ENCODE assay signal across 8 cellular contexts in genomic region chrX:19839770-19840254, GRCh38. TPM values are rescaled to one million over a fixed set of nuclear protein-coding genes. Genes with fewer than 3 reads are reported as not detected.
DNase-seq lines count a peak whose midpoint lies in the region; ATAC-seq and TF ChIP-seq lines count a peak whose summit lies in the region.
"Had no signal": no experiment of that assay in that cellular context is flagged by ENCODE, and none has a peak within 500 bp of the region (broad histone marks: within the 10 kb centered on the region; RNA-seq: fewer than 3 reads in every experiment).

No MANE protein-coding gene starts in this region.

- peak; percentile 45 for ATAC-seq in GM18511 (IDR thresholded peaks at IDR 0.05; ENCODE audit: unreplicated experiment)
- ATAC-seq in T-cell (replicated peaks in 1 of 4) = peak; percentile 72 to 80 (median 76)
- ATAC-seq in naive B cell (ENCODE audit: low read depth in 2 of 2) = peak; percentile 39 to 60
- ATAC-seq in right lobe of liver = no peak

- intact Hi-C loops in right lobe of liver (cut with DNase I) = no loop called here

- H3K9ac ChIP-seq in Karpas-422 (ENCODE audit: low read length) = peak overlapping the region; percentile 53

- peaks cover 11% of the 10 kb centered on the region for H3K36me3 Mint-ChIP-seq in T-cell
- peaks cover 0 to 7% of the 10 kb centered on the region in 2 donors for H3K36me3 Mint-ChIP-seq in naive B cell

- peak overlapping the region; percentile 77 for H3K4me2 ChIP-seq in Karpas-422 (ENCODE audit: low read depth, low read length, poor library complexity, severe bottlenecking)

- WGBS in right lobe of liver (ENCODE audit: insufficient coverage, low coverage, low lambda C conversion rate, missing lambda C conversion rate) = 39% methylated on average over 2 of the region's 2 CpGs

- H3K9me3 ChIP-seq in Karpas-422 (ENCODE audit: low read length) (no peaks in the 10 kb centered on the region), right lobe of liver (no peaks in the 10 kb centered on the region)

- TF ChIP-seq CTCF in right lobe of liver (IDR thresholded peaks at IDR 0.05) = no peak

- POLR2A ChIA-PET in T-cell (lab: Charles Lee) = interaction anchor here (0.7 to 1.4 kb wide), 6 partner anchors 17 to 96 kb away, joined by 3 to 5 read pairs (median 3); no protein-coding TSS in a partner anchor

- DNase-seq in Karpas-422 (peak; percentile 91), T-cell (no peak), naive B cell (no peak), right lobe of liver (no peak), midbrain (lab: John Stamatoyannopoulos, UW) (no peak), NCI-H1048 (lab: John Stamatoyannopoulos, UW) (no peak)

- H3K27ac ChIP-seq in Karpas-422 (ENCODE audit: low read length) (peak overlapping the region; percentile 98), right lobe of liver (no peak overlapping the region)

- no peak overlapping the region for H2AFZ ChIP-seq in Karpas-422 (ENCODE audit: low read length)

- H3K79me2 ChIP-seq in Karpas-422 (ENCODE audit: low read length) = peaks cover 51% of the 10 kb centered on the region

- no peak for TF ChIP-seq POLR2A in right lobe of liver (IDR thresholded peaks at IDR 0.05)

- peak overlapping the region; percentile 88 to 95 for H3K27ac Mint-ChIP-seq in T-cell
- H3K27ac Mint-ChIP-seq in naive B cell = peak overlapping the region in 5 of 6 donors; percentile 9 to 81 (median 67)
- H3K27ac Mint-ChIP-seq: mesothelial cell of epicardium had no signal

- H3K9me2 ChIP-seq in Karpas-422 (replicated peaks; ENCODE audit: insufficient read depth, low read length) = no peaks in the 10 kb centered on the region

- H3K4me3 ChIP-seq in Karpas-422 (ENCODE audit: low read length) (no peak overlapping the region), right lobe of liver (no peak overlapping the region)

- H3K4me1 ChIP-seq in Karpas-422 (ENCODE audit: low read length) (peaks cover 58% of the 10 kb centered on the region), right lobe of liver (no peaks in the 10 kb centered on the region)

- H3K4me3 Mint-ChIP-seq in T-cell (peak overlapping the region; percentile 26 to 69 (median 57)), naive B cell (peak overlapping the region; percentile 0 to 84 (median 71))
- H3K4me3 Mint-ChIP-seq: mesothelial cell of epicardium had no signal

- H3K27me3 Mint-ChIP-seq in T-cell (no peaks in the 10 kb centered on the region), naive B cell (peaks cover 0 to 7% (median 0%) of the 10 kb centered on the region in 3 donors)

- no peaks in the 10 kb centered on the region; the same call in 1 of the 2 replicates for H3K36me3 ChIP-seq in Karpas-422 (ENCODE audit: insufficient read depth, low read length)
- no peaks in the 10 kb centered on the region for H3K36me3 ChIP-seq in right lobe of liver

- H3K27me3 ChIP-seq in Karpas-422 (ENCODE audit: low read length) (no peaks in the 10 kb centered on the region), right lobe of liver (no peaks in the 10 kb centered on the region)

- no peaks in the 10 kb centered on the region for H4K20me1 ChIP-seq in Karpas-422 (ENCODE audit: insufficient read depth, low read depth, low read length)

- H3K9me3 Mint-ChIP-seq in T-cell (no peaks in the 10 kb centered on the region), naive B cell (peaks cover 0 to 3% (median 0%) of the 10 kb centered on the region in 7 donors)

- CTCF ChIA-PET in T-cell (lab: Charles Lee) = interaction anchor here (0.6 to 2.9 kb wide), 6 partner anchors 22 to 93 kb away, joined by 3 to 16 read pairs (median 4); no protein-coding TSS in a partner anchor

- H3K4me1 Mint-ChIP-seq in T-cell (peaks cover 55 to 73% (median 57%) of the 10 kb centered on the region in 3 donors), naive B cell (peaks cover 24 to 63% (median 32%) of the 10 kb centered on the region in 3 donors)

RNA-seq across cellular contexts. Expression of gene SH3KBP1, which starts 47.6 kb away (rescaled TPM):
- 72.0 and 79.6 TPM in 2 replicates for total RNA-seq in Karpas-422 (2014; rRNA removed; shearing (Covaris generic); ENCODE audit: low replicate concordance)
- total RNA-seq in T-cell = 100 to 1,000 TPM; 101 to 143 (median 114) TPM
- polyA plus RNA-seq in naive B cell (ENCODE audit: low read depth in 6 of 6) = 10 to 100 TPM; 18.1 to 60.4 (median 48.1) TPM
- total RNA-seq in right lobe of liver = 10 to 100 TPM in 2 of 6 experiments, 1 to 10 TPM in 4; 7.3 to 14.1 (median 8.9) TPM

Comparison
In these comparisons a context has a peak if more than half of its experiments do, and no peak if none do; other contexts are left out.
1. ATAC-seq: peak in GM18511 (single experiment), T-cell (4 of 4) and naive B cell (2 of 2); none in right lobe of liver (0 of 4).